ENCODE assay signal across 12 cellular contexts in the genomic region with DNA sequence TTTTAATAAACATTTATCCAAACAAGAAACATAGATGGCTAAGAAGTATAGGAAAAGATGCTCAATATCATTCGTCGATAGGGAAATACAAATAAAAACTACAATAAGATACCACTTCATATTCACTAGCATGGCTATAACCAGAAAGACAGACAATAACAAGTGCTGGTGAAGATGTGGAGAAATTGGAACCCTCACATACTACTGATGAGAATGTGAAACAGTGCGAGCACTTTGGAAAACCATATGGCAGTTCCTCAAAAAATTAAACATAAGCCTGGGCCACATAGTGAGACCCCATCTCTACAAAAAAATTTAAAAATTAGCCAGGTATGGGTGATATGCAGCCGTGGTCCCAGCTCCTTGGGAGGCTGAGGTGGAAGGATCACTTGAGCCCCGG. TPM values are rescaled to one million over a fixed set of nuclear protein-coding genes. Genes with fewer than 3 reads are reported as not detected.
"Had no signal": no experiment of that assay in that cellular context is flagged by ENCODE, and none has a peak within 500 bp of the region (broad histone marks: within the 10 kb centered on the region; RNA-seq: fewer than 3 reads in every experiment).

No MANE protein-coding gene starts in this region.

- H2AFZ ChIP-seq: GM23248, GM23338 had no signal

- H3K9me3 ChIP-seq: HAP-1 had no signal

- H3K36me3 ChIP-seq: HAP-1 had no signal

- H3K4me3 ChIP-seq: GM23248, GM23338, HAP-1 had no signal

- H3K4me2 ChIP-seq: GM23338 had no signal

- DNase-seq: GM23248, GOT3, H7, H9, HCEC 1CT, HFFc6 had no signal

- ATAC-seq: GM23338, HCT116 had no signal

- H3K9ac ChIP-seq: GM23248 had no signal

- H3K27ac ChIP-seq: GM23248 had no signal

- FAIRE-seq: H1, H54 had no signal

- H3K4me1 ChIP-seq: HAP-1 had no signal

RNA-seq across cellular contexts. Expression of gene HPCA, which starts 24.0 kb away (rescaled TPM):
- total RNA-seq: GM23248, H4 had no signal
- polyA plus RNA-seq: GM23248 had no signal

RNA-seq across cellular contexts. Expression of gene FNDC5, which starts 39.6 kb away (rescaled TPM):
- total RNA-seq: GM23248 had no signal
